20 cellular contexts compared by ENCODE assay signal in the genomic region with DNA sequence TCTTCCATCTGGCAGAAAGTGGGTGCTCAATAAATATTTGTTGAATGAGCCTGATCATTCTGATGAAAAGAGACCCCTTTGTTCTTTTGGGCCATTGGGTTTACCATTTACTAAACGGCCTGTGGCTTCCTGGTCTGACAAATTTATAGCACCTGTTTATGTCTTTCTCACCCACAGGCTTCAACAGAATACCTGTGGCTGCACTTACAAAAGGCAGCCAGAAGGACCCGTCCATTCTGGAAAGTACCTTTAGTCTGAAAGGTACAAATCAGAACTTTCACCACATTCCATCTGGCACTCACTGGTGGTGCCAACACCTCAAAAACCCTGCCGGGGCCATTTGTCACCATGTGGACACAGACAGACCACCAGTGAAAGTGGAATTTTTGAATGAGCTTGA.
DNase-seq lines count a peak whose midpoint lies in the region; ATAC-seq and TF ChIP-seq lines count a peak whose summit lies in the region.
"Had no signal": no experiment of that assay in that cellular context is flagged by ENCODE, and none has a peak within 500 bp of the region (broad histone marks: within the 10 kb centered on the region; RNA-seq: fewer than 3 reads in every experiment).

No MANE protein-coding gene starts in this region.

- H3K9me3 ChIP-seq in IMR-90 (ENCODE audit: control insufficient read depth, insufficient read depth, low read length): no peaks in the 10 kb centered on the region
- no peaks in the 10 kb centered on the region for H3K9me3 ChIP-seq in body of pancreas

- H2AFZ ChIP-seq in ACC112 (ENCODE audit: low read length, unreplicated experiment) (no peak overlapping the region), IMR-90 (replicated peaks; ENCODE audit: low read length, poor library complexity) (no peak overlapping the region)

- TF ChIP-seq POLR2A in IMR-90 (IDR thresholded peaks at IDR 0.05; ENCODE audit: low read depth, low read length) (peak; percentile 29; the same call in 1 of the 2 replicates), body of pancreas (IDR thresholded peaks at IDR 0.05) (peak in 1 of 3 donors; percentile 8), GM18505 (IDR thresholded peaks at IDR 0.05; ENCODE audit: borderline replicate concordance, extremely low read depth, insufficient read depth, insufficient read length) (no peak)

- H2AK5ac ChIP-seq in IMR-90 (ENCODE audit: low read depth, low read length): peak overlapping the region; percentile 95

- H4K5ac ChIP-seq in IMR-90 (ENCODE audit: low read depth, low read length): peak overlapping the region; percentile 75; the same call in 1 of the 2 replicates

- H4K20me1 ChIP-seq in IMR-90 (ENCODE audit: insufficient read depth, low read length): no peaks in the 10 kb centered on the region

- peak overlapping the region; percentile 93; the same call in 1 of the 2 replicates for H3K18ac ChIP-seq in IMR-90 (ENCODE audit: low read depth, low read length)

- H3K36me3 ChIP-seq in ACC112 (ENCODE audit: insufficient read depth, low read length): no peaks in the 10 kb centered on the region
- H3K36me3 ChIP-seq in IMR-90 (ENCODE audit: control insufficient read depth, insufficient read depth, low read length): no peaks in the 10 kb centered on the region
- no peaks in the 10 kb centered on the region for H3K36me3 ChIP-seq in body of pancreas (replicated peaks in 1 of 2; ENCODE audit: insufficient read depth in 1 of 2, low read depth in 2 of 2)
- H3K36me3 ChIP-seq in rectal smooth muscle tissue (ENCODE audit: control insufficient read depth, insufficient read depth, low read length): no peaks in the 10 kb centered on the region
- H3K36me3 ChIP-seq: MG63 had no signal

- H3K27me3 ChIP-seq in ACC112 (ENCODE audit: insufficient read depth, low read length) (no peaks in the 10 kb centered on the region), IMR-90 (ENCODE audit: control insufficient read depth, insufficient read depth, low read length) (no peaks in the 10 kb centered on the region), body of pancreas (no peaks in the 10 kb centered on the region), rectal smooth muscle tissue (ENCODE audit: control insufficient read depth, insufficient read depth, low read length) (no peaks in the 10 kb centered on the region)
- H3K27me3 ChIP-seq: MG63 had no signal

- peak overlapping the region; percentile 99; the same call in 2 of the 3 replicates for H2BK15ac ChIP-seq in IMR-90 (ENCODE audit: low read depth, low read length)

- H3K14ac ChIP-seq in IMR-90 (replicated peaks; ENCODE audit: low read depth, low read length): peak overlapping the region; percentile 87

- no peak overlapping the region for H3K4me2 ChIP-seq in IMR-90 (ENCODE audit: low read depth, low read length)

- H2BK20ac ChIP-seq in IMR-90 (ENCODE audit: low read depth, low read length): peak overlapping the region; percentile 88; the same call in 1 of the 2 replicates

- peak overlapping the region; percentile 87 for H3K4ac ChIP-seq in IMR-90 (ENCODE audit: low read depth, low read length)

- H3K4me1 ChIP-seq in ACC112 (ENCODE audit: control insufficient read depth, insufficient read depth, low read length, unreplicated experiment) (peaks cover 77% of the 10 kb centered on the region), IMR-90 (ENCODE audit: control insufficient read depth, insufficient read depth, low read length) (peaks cover 22% of the 10 kb centered on the region), body of pancreas (peaks cover 55% of the 10 kb centered on the region), rectal smooth muscle tissue (ENCODE audit: control insufficient read depth, insufficient read depth, low read length) (no peaks in the 10 kb centered on the region)

- CTCF ChIA-PET in IMR-90 (lab: Yijun Ruan, JAX): no interaction called here

- peaks cover 16% of the 10 kb centered on the region for H3K9me1 ChIP-seq in IMR-90 (ENCODE audit: insufficient read depth, low read length)

- H3K4me3 ChIP-seq in ACC112 (ENCODE audit: low read depth, low read length) (no peak overlapping the region), IMR-90 (ENCODE audit: insufficient read depth, low read depth, low read length) (no peak overlapping the region), body of pancreas (no peak overlapping the region), rectal smooth muscle tissue (ENCODE audit: low read length) (no peak overlapping the region)
- H3K4me3 ChIP-seq: MG63 had no signal

- TF ChIP-seq CTCF in IMR-90 (conservative IDR thresholded peaks at IDR 0.05; ENCODE audit: low read depth, low read length) (no peak), body of pancreas (IDR thresholded peaks at IDR 0.05) (no peak)

- no peaks in the 10 kb centered on the region for H3K79me2 ChIP-seq in ACC112 (ENCODE audit: control insufficient read depth, insufficient read depth, low read length, unreplicated experiment)

- H3K56ac ChIP-seq in IMR-90 (ENCODE audit: extremely low read depth, insufficient read depth, low read length): no peak overlapping the region

- no peak overlapping the region for H3K9ac ChIP-seq in IMR-90 (ENCODE audit: low read depth, low read length)
- no peak overlapping the region for H3K9ac ChIP-seq in rectal smooth muscle tissue (ENCODE audit: low read length)

- in situ Hi-C loops in IMR-90 (cut with MboI; ENCODE audit: low sequenced_read_pairs): no loop called here

- no peak overlapping the region for H2AK9ac ChIP-seq in IMR-90 (replicated peaks; ENCODE audit: low read depth, low read length, poor library complexity)

- H2BK5ac ChIP-seq in IMR-90 (ENCODE audit: low read depth, low read length, poor library complexity, severe bottlenecking): peak overlapping the region; percentile 88

- BruUV-seq in IMR-90 (replicated peaks; lab: Mats Ljungman, UMichigan): no TSS peak

- DNase-seq in IMR-90 (no peak), body of pancreas (peak in 2 of 4 donors; percentile 8 to 18), HUDEP-2 (lab: John Stamatoyannopoulos, UW; ENCODE audit: unreplicated experiment in 76 of 76) (no peak), NCI-H2196 treated with DMSO at 0.1 percent for 48 hours (lab: John Stamatoyannopoulos, UW; ENCODE audit: unreplicated experiment) (no peak)
- DNase-seq: DMS79, Karpas-422, MG63, NCI-H1092, NCI-H146, NCI-H2081 treated with DMSO at 0.1 percent for 48 hours, NCI-H510A, NCI-H82, RPMI8226, SIG-M5 had no signal

- dilution Hi-C loops in IMR-90 (cut with HindIII; ENCODE audit: low sequenced_read_pairs, unreplicated experiment): no loop called here

- TF ChIP-seq RAD21 in IMR-90 (IDR thresholded peaks at IDR 0.05; ENCODE audit: low read length): no peak

- peaks cover 0 to 9% of the 10 kb centered on the region in 2 experiments; a peak in 1 of 4 replicates for H3K79me1 ChIP-seq in IMR-90 (ENCODE audit: low read depth in 1 of 2, low read length in 2 of 2)

- H2BK120ac ChIP-seq in IMR-90 (ENCODE audit: low read depth, low read length): peak overlapping the region; percentile 93

- H4K8ac ChIP-seq in IMR-90 (ENCODE audit: low read depth in 2 of 2, low read length in 2 of 2): peak overlapping the region; percentile 68 to 84

- intact Hi-C loops in IMR-90 (cut with micrococcal nuclease): no loop called here
- intact Hi-C loops in body of pancreas (cut with DNase I): no loop called here

- ATAC-seq in IMR-90 (ENCODE audit: low read depth) (no peak), body of pancreas (no peak), GM18505 (IDR thresholded peaks at IDR 0.05; ENCODE audit: unreplicated experiment) (no peak), HG03571 (IDR thresholded peaks at IDR 0.05; ENCODE audit: unreplicated experiment) (no peak)

- POLR2A ChIA-PET in IMR-90 (lab: Charles Lee; ENCODE audit: unreplicated experiment): no interaction called here

- peak overlapping the region; percentile 83 for H3K27ac ChIP-seq in ACC112 (ENCODE audit: low read depth, low read length)
- H3K27ac ChIP-seq in IMR-90 (ENCODE audit: insufficient read depth, low read length): no peak overlapping the region; the same call in 1 of the 2 replicates
- H3K27ac ChIP-seq in body of pancreas: peak overlapping the region in 3 of 4 donors; percentile 19 to 81 (median 71)
- H3K27ac ChIP-seq in rectal smooth muscle tissue (ENCODE audit: low read depth, low read length): peak overlapping the region; percentile 36
- H3K27ac ChIP-seq: C4-2B, HL-60 had no signal

- peak overlapping the region; percentile 76; the same call in 1 of the 2 replicates for H4K91ac ChIP-seq in IMR-90 (ENCODE audit: insufficient read depth, low read depth, low read length)

- 80% methylated on average over 1 of the region's 3 CpGs; no CpG with 5 or more reads in 1 of the 2 experiments for WGBS in IMR-90 (ENCODE audit: extremely low coverage in 2 of 2, insufficient read length in 1 of 2), 2 experiments
- WGBS in body of pancreas, 2 donors: 71% methylated on average over 3 of the region's 3 CpGs

- H3K23ac ChIP-seq in IMR-90 (ENCODE audit: low read depth, low read length): no peak overlapping the region

TF ChIP-seq in IMR-90, 13 proteins besides CTCF, POLR2A, EP300 and RAD21:
- no peak for TF ChIP-seq CEBPB (IDR thresholded peaks at IDR 0.05; ENCODE audit: low read depth, low read length)
- no peak for TF ChIP-seq MAFK (IDR thresholded peaks at IDR 0.05; ENCODE audit: low read depth, low read length)
- TF ChIP-seq MXI1 (IDR thresholded peaks at IDR 0.05; ENCODE audit: borderline replicate concordance, low read depth, low read length): no peak
- TF ChIP-seq, protein P1, sequence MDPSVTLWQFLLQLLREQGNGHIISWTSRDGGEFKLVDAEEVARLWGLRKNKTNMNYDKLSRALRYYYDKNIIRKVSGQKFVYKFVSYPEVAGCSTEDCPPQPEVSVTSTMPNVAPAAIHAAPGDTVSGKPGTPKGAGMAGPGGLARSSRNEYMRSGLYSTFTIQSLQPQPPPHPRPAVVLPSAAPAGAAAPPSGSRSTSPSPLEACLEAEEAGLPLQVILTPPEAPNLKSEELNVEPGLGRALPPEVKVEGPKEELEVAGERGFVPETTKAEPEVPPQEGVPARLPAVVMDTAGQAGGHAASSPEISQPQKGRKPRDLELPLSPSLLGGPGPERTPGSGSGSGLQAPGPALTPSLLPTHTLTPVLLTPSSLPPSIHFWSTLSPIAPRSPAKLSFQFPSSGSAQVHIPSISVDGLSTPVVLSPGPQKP (IDR thresholded peaks at IDR 0.05; ENCODE audit: borderline replicate concordance, low read depth, low read length): no peak
- TF ChIP-seq RCOR1 (IDR thresholded peaks at IDR 0.05; ENCODE audit: insufficient replicate concordance, low read length): no peak
- TF ChIP-seq FOS (IDR thresholded peaks at IDR 0.05; ENCODE audit: low read depth, low read length): no peak
- TF ChIP-seq MAZ (IDR thresholded peaks at IDR 0.05; ENCODE audit: borderline replicate concordance, low read depth, low read length): no peak
- no peak for TF ChIP-seq RFX5 (IDR thresholded peaks at IDR 0.05; ENCODE audit: low read depth, low read length)
